ENCODE assay signal across 2 cellular contexts in genomic region chr6:84032000-84032399, GRCh38. TPM values are rescaled to one million over a fixed set of nuclear protein-coding genes. Genes with fewer than 3 reads are reported as not detected.
"Had no signal": no experiment of that assay in that cellular context is flagged by ENCODE, and none has a peak within 500 bp of the region (broad histone marks: within the 10 kb centered on the region; RNA-seq: fewer than 3 reads in every experiment).

No MANE protein-coding gene starts in this region.

RNA-seq across cellular contexts. Expression of gene MRAP2, which starts 1.6 kb away (rescaled TPM):
- total RNA-seq: OCI-LY7 had no signal
- polyA plus RNA-seq: IgD-negative memory B cell had no signal
